ENCODE assay signal across 1 cellular context in the genomic region with DNA sequence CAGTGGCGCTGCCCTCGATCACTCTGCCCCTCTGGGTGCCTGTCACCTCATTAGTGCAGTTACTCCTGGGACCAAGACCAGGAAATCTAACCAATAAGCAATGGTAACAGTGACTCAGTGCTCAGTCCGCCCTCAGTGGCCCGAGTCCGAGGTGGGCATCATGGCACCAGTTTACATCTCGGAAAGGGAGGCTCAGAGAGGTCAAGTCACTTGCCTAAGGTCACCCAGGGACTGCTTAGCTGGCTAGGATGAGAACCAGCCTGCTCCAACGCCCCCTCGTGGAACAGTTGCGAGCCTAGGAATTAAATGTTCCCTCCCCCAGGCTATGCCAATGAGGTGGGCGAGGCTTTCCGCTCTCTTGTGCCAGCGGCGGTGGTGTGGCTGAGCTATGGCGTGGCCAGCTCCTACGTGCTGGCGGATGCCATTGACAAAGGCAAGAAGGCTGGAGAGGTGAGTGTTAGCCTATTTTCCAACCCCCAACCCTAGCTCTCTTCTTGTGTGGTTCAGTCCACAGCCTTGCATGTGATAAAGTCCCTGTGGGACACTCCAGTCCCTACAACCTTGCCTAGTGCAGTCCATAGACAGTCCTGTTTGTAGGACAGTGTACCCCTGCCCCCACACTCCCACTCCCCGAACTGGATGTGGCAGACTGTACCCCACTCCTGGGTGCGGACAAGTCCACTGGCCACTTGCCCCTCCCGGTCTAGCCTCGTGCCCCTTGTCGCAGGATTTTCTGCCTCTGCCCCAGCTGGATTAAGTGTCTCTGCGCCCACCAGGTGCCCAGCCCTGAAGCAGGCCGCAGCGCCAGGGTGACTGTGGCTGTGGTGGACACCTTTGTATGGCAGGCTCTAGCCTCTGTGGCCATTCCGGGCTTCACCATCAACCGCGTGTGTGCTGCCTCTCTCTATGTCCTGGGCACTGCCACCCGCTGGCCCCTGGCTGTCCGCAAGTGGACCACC.
TF ChIP-seq lines count a peak whose summit lies in the region.

No MANE protein-coding gene starts in this region.

TF ChIP-seq in HepG2, 621 proteins besides CTCF, POLR2A, EP300 and RAD21 (continues in another document):
- peak; percentile 16 for TF ChIP-seq CBX1 (IDR thresholded peaks at IDR 0.05; ENCODE audit: low read depth)
- TF ChIP-seq MIXL1 (CRISPR knock-in tag; IDR thresholded peaks at IDR 0.05): 0 out of 2 replicates have a peak, but pooled peaks have one; percentile 19
- no peak for TF ChIP-seq ZNF451 (CRISPR knock-in tag; IDR thresholded peaks at IDR 0.05)
- TF ChIP-seq NCOA2 (CRISPR knock-in tag; IDR thresholded peaks at IDR 0.05): no peak
- no peak for TF ChIP-seq DPF2 (CRISPR knock-in tag; IDR thresholded peaks at IDR 0.05; ENCODE audit: borderline replicate concordance, low read depth)
- no peak for TF ChIP-seq ZNF777 (CRISPR knock-in tag; IDR thresholded peaks at IDR 0.05)
- no peak for TF ChIP-seq ZNF326 (CRISPR knock-in tag; IDR thresholded peaks at IDR 0.05; ENCODE audit: borderline replicate concordance)
- TF ChIP-seq ZBTB7A (CRISPR knock-in tag; IDR thresholded peaks at IDR 0.05): no peak; the same call in 1 of the 2 replicates
- no peak for TF ChIP-seq ZNF232 (CRISPR knock-in tag; IDR thresholded peaks at IDR 0.05; ENCODE audit: borderline replicate concordance)
- TF ChIP-seq MEIS1 (CRISPR knock-in tag; IDR thresholded peaks at IDR 0.05; ENCODE audit: borderline replicate concordance): no peak
- no peak for TF ChIP-seq STAT6 (CRISPR knock-in tag; IDR thresholded peaks at IDR 0.05; ENCODE audit: borderline replicate concordance)
- TF ChIP-seq MED1 (CRISPR knock-in tag; IDR thresholded peaks at IDR 0.05): peak; percentile 31; the same call in 1 of the 2 replicates
- TF ChIP-seq SAP130 (CRISPR knock-in tag; IDR thresholded peaks at IDR 0.05; ENCODE audit: low read depth): no peak
- TF ChIP-seq ZNF367 (CRISPR knock-in tag; IDR thresholded peaks at IDR 0.05; ENCODE audit: borderline replicate concordance): no peak
- no peak for TF ChIP-seq TRIM24 (CRISPR knock-in tag; IDR thresholded peaks at IDR 0.05)
- no peak for TF ChIP-seq ZNF101 (CRISPR knock-in tag; IDR thresholded peaks at IDR 0.05; ENCODE audit: borderline replicate concordance, low read depth)
- TF ChIP-seq, protein P1, sequence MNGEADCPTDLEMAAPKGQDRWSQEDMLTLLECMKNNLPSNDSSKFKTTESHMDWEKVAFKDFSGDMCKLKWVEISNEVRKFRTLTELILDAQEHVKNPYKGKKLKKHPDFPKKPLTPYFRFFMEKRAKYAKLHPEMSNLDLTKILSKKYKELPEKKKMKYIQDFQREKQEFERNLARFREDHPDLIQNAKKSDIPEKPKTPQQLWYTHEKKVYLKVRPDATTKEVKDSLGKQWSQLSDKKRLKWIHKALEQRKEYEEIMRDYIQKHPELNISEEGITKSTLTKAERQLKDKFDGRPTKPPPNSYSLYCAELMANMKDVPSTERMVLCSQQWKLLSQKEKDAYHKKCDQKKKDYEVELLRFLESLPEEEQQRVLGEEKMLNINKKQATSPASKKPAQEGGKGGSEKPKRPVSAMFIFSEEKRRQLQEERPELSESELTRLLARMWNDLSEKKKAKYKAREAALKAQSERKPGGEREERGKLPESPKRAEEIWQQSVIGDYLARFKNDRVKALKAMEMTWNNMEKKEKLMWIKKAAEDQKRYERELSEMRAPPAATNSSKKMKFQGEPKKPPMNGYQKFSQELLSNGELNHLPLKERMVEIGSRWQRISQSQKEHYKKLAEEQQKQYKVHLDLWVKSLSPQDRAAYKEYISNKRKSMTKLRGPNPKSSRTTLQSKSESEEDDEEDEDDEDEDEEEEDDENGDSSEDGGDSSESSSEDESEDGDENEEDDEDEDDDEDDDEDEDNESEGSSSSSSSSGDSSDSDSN (CRISPR knock-in tag; IDR thresholded peaks at IDR 0.05): peak; percentile 8; the same call in 1 of the 2 replicates
- no peak for TF ChIP-seq HOXA3 (CRISPR knock-in tag; IDR thresholded peaks at IDR 0.05)
- TF ChIP-seq XRCC5 (optimal IDR thresholded peaks at IDR 0.05; ENCODE audit: low read length): peak; percentile 54
- no peak for TF ChIP-seq ZNF253 (CRISPR knock-in tag; IDR thresholded peaks at IDR 0.05; ENCODE audit: borderline replicate concordance)
- TF ChIP-seq LCORL (IDR thresholded peaks at IDR 0.05): no peak
- 0 out of 2 replicates have a peak, but pooled peaks have one; percentile 5 for TF ChIP-seq LCORL (CRISPR knock-in tag; IDR thresholded peaks at IDR 0.05)
- TF ChIP-seq SMAD1 (CRISPR knock-in tag; IDR thresholded peaks at IDR 0.05; ENCODE audit: borderline replicate concordance, low read depth): no peak
- 0 out of 2 replicates have a peak, but pooled peaks have one; percentile 32 for TF ChIP-seq ZNF350 (CRISPR knock-in tag; IDR thresholded peaks at IDR 0.05; ENCODE audit: borderline replicate concordance, low read depth)
- no peak for TF ChIP-seq CHCHD3 (CRISPR knock-in tag; IDR thresholded peaks at IDR 0.05)
- TF ChIP-seq ZNF850 (CRISPR knock-in tag; conservative IDR thresholded peaks at IDR 0.05): no peak
- TF ChIP-seq ZNF589 (CRISPR knock-in tag; conservative IDR thresholded peaks at IDR 0.05): no peak
- TF ChIP-seq FOSL2 (CRISPR knock-in tag; IDR thresholded peaks at IDR 0.05): peak; percentile 48
- TF ChIP-seq AGO1 (IDR thresholded peaks at IDR 0.05; ENCODE audit: low read depth, low read length, poor library complexity, severe bottlenecking): peak; percentile 37
- peak; percentile 29; the same call in 1 of the 2 replicates for TF ChIP-seq ZBTB38 (CRISPR knock-in tag; IDR thresholded peaks at IDR 0.05)
- TF ChIP-seq FOXK2 (IDR thresholded peaks at IDR 0.05): no peak
- TF ChIP-seq MED13 (CRISPR knock-in tag; IDR thresholded peaks at IDR 0.05): no peak
- TF ChIP-seq HDAC6 (IDR thresholded peaks at IDR 0.05; ENCODE audit: low read depth, low read length): no peak
- TF ChIP-seq, protein P2, sequence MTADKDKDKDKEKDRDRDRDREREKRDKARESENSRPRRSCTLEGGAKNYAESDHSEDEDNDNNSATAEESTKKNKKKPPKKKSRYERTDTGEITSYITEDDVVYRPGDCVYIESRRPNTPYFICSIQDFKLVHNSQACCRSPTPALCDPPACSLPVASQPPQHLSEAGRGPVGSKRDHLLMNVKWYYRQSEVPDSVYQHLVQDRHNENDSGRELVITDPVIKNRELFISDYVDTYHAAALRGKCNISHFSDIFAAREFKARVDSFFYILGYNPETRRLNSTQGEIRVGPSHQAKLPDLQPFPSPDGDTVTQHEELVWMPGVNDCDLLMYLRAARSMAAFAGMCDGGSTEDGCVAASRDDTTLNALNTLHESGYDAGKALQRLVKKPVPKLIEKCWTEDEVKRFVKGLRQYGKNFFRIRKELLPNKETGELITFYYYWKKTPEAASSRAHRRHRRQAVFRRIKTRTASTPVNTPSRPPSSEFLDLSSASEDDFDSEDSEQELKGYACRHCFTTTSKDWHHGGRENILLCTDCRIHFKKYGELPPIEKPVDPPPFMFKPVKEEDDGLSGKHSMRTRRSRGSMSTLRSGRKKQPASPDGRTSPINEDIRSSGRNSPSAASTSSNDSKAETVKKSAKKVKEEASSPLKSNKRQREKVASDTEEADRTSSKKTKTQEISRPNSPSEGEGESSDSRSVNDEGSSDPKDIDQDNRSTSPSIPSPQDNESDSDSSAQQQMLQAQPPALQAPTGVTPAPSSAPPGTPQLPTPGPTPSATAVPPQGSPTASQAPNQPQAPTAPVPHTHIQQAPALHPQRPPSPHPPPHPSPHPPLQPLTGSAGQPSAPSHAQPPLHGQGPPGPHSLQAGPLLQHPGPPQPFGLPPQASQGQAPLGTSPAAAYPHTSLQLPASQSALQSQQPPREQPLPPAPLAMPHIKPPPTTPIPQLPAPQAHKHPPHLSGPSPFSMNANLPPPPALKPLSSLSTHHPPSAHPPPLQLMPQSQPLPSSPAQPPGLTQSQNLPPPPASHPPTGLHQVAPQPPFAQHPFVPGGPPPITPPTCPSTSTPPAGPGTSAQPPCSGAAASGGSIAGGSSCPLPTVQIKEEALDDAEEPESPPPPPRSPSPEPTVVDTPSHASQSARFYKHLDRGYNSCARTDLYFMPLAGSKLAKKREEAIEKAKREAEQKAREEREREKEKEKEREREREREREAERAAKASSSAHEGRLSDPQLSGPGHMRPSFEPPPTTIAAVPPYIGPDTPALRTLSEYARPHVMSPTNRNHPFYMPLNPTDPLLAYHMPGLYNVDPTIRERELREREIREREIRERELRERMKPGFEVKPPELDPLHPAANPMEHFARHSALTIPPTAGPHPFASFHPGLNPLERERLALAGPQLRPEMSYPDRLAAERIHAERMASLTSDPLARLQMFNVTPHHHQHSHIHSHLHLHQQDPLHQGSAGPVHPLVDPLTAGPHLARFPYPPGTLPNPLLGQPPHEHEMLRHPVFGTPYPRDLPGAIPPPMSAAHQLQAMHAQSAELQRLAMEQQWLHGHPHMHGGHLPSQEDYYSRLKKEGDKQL (CRISPR knock-in tag; IDR thresholded peaks at IDR 0.05; ENCODE audit: low read depth): no peak
- no peak for TF ChIP-seq ZNF577 (CRISPR knock-in tag; IDR thresholded peaks at IDR 0.05; ENCODE audit: borderline replicate concordance, low read depth)
- TF ChIP-seq SOX13 (IDR thresholded peaks at IDR 0.05): no peak
- peak in 1 of 2 experiments; percentile 9; a peak in 1 of 4 replicates for TF ChIP-seq SOX13 (CRISPR knock-in tag; conservative IDR thresholded peaks at IDR 0.05 in 1 of 2, IDR thresholded peaks at IDR 0.05 in 1 of 2)
- peak; percentile 42; the same call in 1 of the 2 replicates for TF ChIP-seq GATAD2A (CRISPR knock-in tag; IDR thresholded peaks at IDR 0.05)
- peak; percentile 53; the same call in 1 of the 2 replicates for TF ChIP-seq ADNP (CRISPR knock-in tag; IDR thresholded peaks at IDR 0.05)
- TF ChIP-seq, protein P3, sequence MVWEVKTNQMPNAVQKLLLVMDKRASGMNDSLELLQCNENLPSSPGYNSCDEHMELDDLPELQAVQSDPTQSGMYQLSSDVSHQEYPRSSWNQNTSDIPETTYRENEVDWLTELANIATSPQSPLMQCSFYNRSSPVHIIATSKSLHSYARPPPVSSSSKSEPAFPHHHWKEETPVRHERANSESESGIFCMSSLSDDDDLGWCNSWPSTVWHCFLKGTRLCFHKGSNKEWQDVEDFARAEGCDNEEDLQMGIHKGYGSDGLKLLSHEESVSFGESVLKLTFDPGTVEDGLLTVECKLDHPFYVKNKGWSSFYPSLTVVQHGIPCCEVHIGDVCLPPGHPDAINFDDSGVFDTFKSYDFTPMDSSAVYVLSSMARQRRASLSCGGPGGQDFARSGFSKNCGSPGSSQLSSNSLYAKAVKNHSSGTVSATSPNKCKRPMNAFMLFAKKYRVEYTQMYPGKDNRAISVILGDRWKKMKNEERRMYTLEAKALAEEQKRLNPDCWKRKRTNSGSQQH (CRISPR knock-in tag; IDR thresholded peaks at IDR 0.05; ENCODE audit: low read depth): 0 out of 2 replicates have a peak, but pooled peaks have one; percentile 36
- TF ChIP-seq, protein P4, sequence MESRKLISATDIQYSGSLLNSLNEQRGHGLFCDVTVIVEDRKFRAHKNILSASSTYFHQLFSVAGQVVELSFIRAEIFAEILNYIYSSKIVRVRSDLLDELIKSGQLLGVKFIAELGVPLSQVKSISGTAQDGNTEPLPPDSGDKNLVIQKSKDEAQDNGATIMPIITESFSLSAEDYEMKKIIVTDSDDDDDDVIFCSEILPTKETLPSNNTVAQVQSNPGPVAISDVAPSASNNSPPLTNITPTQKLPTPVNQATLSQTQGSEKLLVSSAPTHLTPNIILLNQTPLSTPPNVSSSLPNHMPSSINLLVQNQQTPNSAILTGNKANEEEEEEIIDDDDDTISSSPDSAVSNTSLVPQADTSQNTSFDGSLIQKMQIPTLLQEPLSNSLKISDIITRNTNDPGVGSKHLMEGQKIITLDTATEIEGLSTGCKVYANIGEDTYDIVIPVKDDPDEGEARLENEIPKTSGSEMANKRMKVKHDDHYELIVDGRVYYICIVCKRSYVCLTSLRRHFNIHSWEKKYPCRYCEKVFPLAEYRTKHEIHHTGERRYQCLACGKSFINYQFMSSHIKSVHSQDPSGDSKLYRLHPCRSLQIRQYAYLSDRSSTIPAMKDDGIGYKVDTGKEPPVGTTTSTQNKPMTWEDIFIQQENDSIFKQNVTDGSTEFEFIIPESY (CRISPR knock-in tag; IDR thresholded peaks at IDR 0.05): peak; percentile 93
- peak; percentile 91 for TF ChIP-seq ZFP36 (IDR thresholded peaks at IDR 0.05; ENCODE audit: borderline replicate concordance, low read depth, low read length, partially characterized antibody)
- TF ChIP-seq RORA (CRISPR knock-in tag; IDR thresholded peaks at IDR 0.05): no peak
